Comparison of ENCODE assay signal across 19 cellular contexts in genomic region chr11:42976636-42977217, GRCh38.
"Had no signal": no experiment of that assay in that cellular context is flagged by ENCODE, and none has a peak within 500 bp of the region (broad histone marks: within the 10 kb centered on the region; RNA-seq: fewer than 3 reads in every experiment).

No MANE protein-coding gene starts in this region.

- H3K27me3 ChIP-seq: brain microvascular endothelial cell, neural progenitor cell, suprapubic skin, transverse colon had no signal

- H3K27ac ChIP-seq: brain microvascular endothelial cell, coronary artery, neural progenitor cell, skin epidermis, suprapubic skin, transverse colon had no signal

- H3K9me3 ChIP-seq: suprapubic skin, transverse colon had no signal

- H3K4me2 ChIP-seq: neural progenitor cell had no signal

- H3K4me1 ChIP-seq: suprapubic skin, transverse colon had no signal

- ATAC-seq: activated CD4-positive, alpha-beta T cell treated with anti-CD3 and anti-CD28 coated beads for 36 hours; activated naive CD8-positive, alpha-beta T cell treated with anti-CD3 and anti-CD28 coated beads, Interleukin-2, amount 50 U/mL, for 24 hours; activated T-helper 17 cell treated with anti-CD3 and anti-CD28 coated beads, Interleukin-2, amount 50 U/mL, for 72 hours; naive thymus-derived CD4-positive, alpha-beta T cell; T-cell; WTC11 had no signal

- H3K9ac ChIP-seq: neural progenitor cell had no signal

- H2AFZ ChIP-seq: neural progenitor cell had no signal

- DNase-seq: activated CD4-positive, alpha-beta T cell treated with anti-CD3 and anti-CD28 coated beads for 36 hours; activated CD4-positive, alpha-beta T cell treated with anti-CD3 and anti-CD28 coated beads, Interleukin-2, amount 50 U/mL, for 48 hours; activated naive CD4-positive, alpha-beta T cell treated with anti-CD3 and anti-CD28 coated beads for 36 hours; activated naive CD8-positive, alpha-beta T cell treated with anti-CD3 and anti-CD28 coated beads, Interleukin-2, amount 50 U/mL, for 24 hours; aorta; brain microvascular endothelial cell; foreskin melanocyte; kidney; naive thymus-derived CD4-positive, alpha-beta T cell; stimulated activated CD4-positive, alpha-beta T cell treated with anti-CD3 and anti-CD28 coated beads, Interleukin-15, amount 100 ng/mL, for 24 hours; stimulated activated CD4-positive, alpha-beta T cell treated with anti-CD3 and anti-CD28 coated beads, Interleukin-2, amount 100 ng/mL, for 48 hours; T-cell; transverse colon had no signal

- H3K36me3 ChIP-seq: brain microvascular endothelial cell, neural progenitor cell, suprapubic skin, transverse colon had no signal

- H3K4me3 ChIP-seq: coronary artery, neural progenitor cell, skin epidermis, suprapubic skin, transverse colon had no signal
